In genomic region chr18:10290244-10291240, GRCh38 we compare ENCODE assay signal across 1 cellular context.
TF ChIP-seq lines count a peak whose summit lies in the region.

No MANE protein-coding gene starts in this region.

TF ChIP-seq in GM23338, 12 proteins besides CTCF, POLR2A, EP300 and RAD21 (continued from another document):
- no peak for TF ChIP-seq ZNF462 (CRISPR knock-in tag; IDR thresholded peaks at IDR 0.05)
TF ChIP-seq in GM23338: peak in this region for 0.
